In the genomic region with DNA sequence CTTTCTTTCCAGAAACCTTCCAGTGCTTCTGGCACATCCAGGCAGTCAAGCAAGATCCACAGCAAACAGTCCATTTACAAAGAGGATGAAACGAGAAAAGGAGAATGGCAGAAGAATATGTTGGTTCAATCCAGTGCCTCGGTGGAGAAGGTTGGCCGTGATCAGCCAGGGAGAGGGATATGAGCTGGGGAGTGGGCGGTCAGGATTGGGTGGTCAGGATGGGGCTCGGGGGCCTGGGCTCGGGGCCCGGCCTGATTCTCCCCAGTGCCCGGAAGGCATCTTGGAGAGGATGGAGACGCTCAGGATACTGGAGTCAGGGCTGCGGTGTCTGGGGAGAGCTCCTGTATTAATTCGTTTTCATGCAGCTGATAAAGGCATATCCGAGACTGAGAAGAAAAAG, we compare ENCODE assay signal across 26 cellular contexts.
DNase-seq lines count a peak whose midpoint lies in the region; ATAC-seq and TF ChIP-seq lines count a peak whose summit lies in the region.
"Had no signal": no experiment of that assay in that cellular context is flagged by ENCODE, and none has a peak within 500 bp of the region (broad histone marks: within the 10 kb centered on the region; RNA-seq: fewer than 3 reads in every experiment).

No MANE protein-coding gene starts in this region.

- peaks cover 7 to 14% of the 10 kb centered on the region in 2 donors for H3K9me3 ChIP-seq in right atrium auricular region

- DNase-seq in right atrium auricular region (ENCODE audit: low spot score) (peak; percentile 28), Right ventricle myocardium inferior (ENCODE audit: missing footprints) (no peak), lower leg skin (ENCODE audit: low spot score in 2 of 2) (peak; percentile 4 to 66), posterior vena cava (ENCODE audit: low spot score) (peak; percentile 53), UCSD-AML1 (lab: John Stamatoyannopoulos, UW; ENCODE audit: unreplicated experiment) (no peak)
- no peak for DNase-seq in stimulated activated naive CD4-positive, alpha-beta T cell treated with Interleukin-2 at 50 U/mL for 16 hours (lab: John Stamatoyannopoulos, UW)
- DNase-seq: C1 segment of cervical spinal cord; CD4-positive, alpha-beta memory T cell; COR-L47; DMS53; HCEC 1CT; IMR-90; MM.1S; NCI-H1417; NCI-H1694; NCI-H2029 treated with DMSO at 0.1 percent for 48 hours; NCI-H226; NCI-H510A; NCI-H69; RPMI8226; SIG-M5 had no signal

- intact Hi-C loops in Right ventricle myocardium inferior (cut with DNase I) (no loop called here), lower leg skin (cut with DNase I; ENCODE audit: low total_unique reads) (no loop called here), posterior vena cava (cut with DNase I) (no loop called here)

- TF ChIP-seq POLR2A in lower leg skin (IDR thresholded peaks at IDR 0.05), result no peak

- no peaks in the 10 kb centered on the region for H3K27me3 ChIP-seq in right atrium auricular region

- H3K4me3 ChIP-seq in right atrium auricular region, result no peak overlapping the region
- no peak overlapping the region for H3K4me3 ChIP-seq in lower leg skin (ENCODE audit: low read depth, poor library complexity, severe bottlenecking)
- H3K4me3 ChIP-seq: A549, GM23338, SK-N-MC had no signal

- no peaks in the 10 kb centered on the region for H3K36me3 ChIP-seq in right atrium auricular region

- H3K4me1 ChIP-seq in right atrium auricular region, result no peaks in the 10 kb centered on the region
- H3K4me1 ChIP-seq: A549 had no signal

- H3K27ac ChIP-seq in right atrium auricular region, result no peak overlapping the region
- H3K27ac ChIP-seq: A549, KMS-11, SK-N-MC had no signal

- TF ChIP-seq CTCF in right atrium auricular region (IDR thresholded peaks at IDR 0.05), result no peak
- TF ChIP-seq CTCF in lower leg skin (IDR thresholded peaks at IDR 0.05), result no peak

- 92% methylated on average over 12 of the region's 12 CpGs for whole genome bisulfite sequencing in lower leg skin, 2 donors

- ATAC-seq in Right ventricle myocardium inferior (no peak), GM18498 (IDR thresholded peaks at IDR 0.05; ENCODE audit: unreplicated experiment) (no peak)
- ATAC-seq: A549, GM23338 had no signal

Comparison
In these comparisons a context has a peak if more than half of its experiments do, and no peak if none do; other contexts are left out.
1. DNase-seq: peak in right atrium auricular region (single experiment), lower leg skin (2 of 2) and posterior vena cava (single experiment); none in Right ventricle myocardium inferior (single experiment), stimulated activated naive CD4-positive, alpha-beta T cell treated with Interleukin-2 at 50 U/mL for 16 hours (single experiment) and UCSD-AML1 (single experiment).